ENCODE assay signal across 8 cellular contexts in genomic region chr12:2691340-2692111, GRCh38.
DNase-seq lines count a peak whose midpoint lies in the region; FAIRE-seq and TF ChIP-seq lines count a peak whose summit lies in the region.

No MANE protein-coding gene starts in this region.

- H3K4me3 ChIP-seq in HFF-Myc (replicated peaks; ENCODE audit: low read depth, low read length): peak overlapping the region; percentile 35

- no peak for TF ChIP-seq POLR2A in GM12891 (IDR thresholded peaks at IDR 0.05; ENCODE audit: low read depth, low read length)

- FAIRE-seq in GM12891 (lab: Jason Lieb, UNC): peak; percentile 54

- peak; percentile 70 for DNase-seq in GM12891 (ENCODE audit: insufficient read length, low spot score)
- DNase-seq in HFF-Myc (ENCODE audit: extremely low read depth, low read depth): no peak
- DNase-seq in NCI-H524 (lab: John Stamatoyannopoulos, UW): peak; percentile 24 to 49
- peak; percentile 43 for DNase-seq in activated gamma-delta T cell treated with anti-CD3 and anti-CD28 coated beads, Interleukin-2, amount 50 U/mL, for 16 hours (ENCODE audit: low read depth)
- DNase-seq in iPS-NIHi11 (ENCODE audit: low spot score): peak; percentile 76
- DNase-seq in stimulated activated CD4-positive, alpha-beta T cell treated with anti-CD3 and anti-CD28 coated beads, Interleukin-4, amount 100 ng/mL, for 48 hours (ENCODE audit: low read depth in 2 of 2): peak; percentile 22 to 29
- DNase-seq in NCI-H1048 (lab: John Stamatoyannopoulos, UW): no peak
- DNase-seq in NCI-H2196 (lab: John Stamatoyannopoulos, UW; ENCODE audit: unreplicated experiment): no peak

- TF ChIP-seq CTCF in HFF-Myc (IDR thresholded peaks at IDR 0.05; ENCODE audit: low read depth, low read length, missing control alignments): no peak

TF ChIP-seq in GM12891, 5 proteins besides CTCF, POLR2A, EP300 and RAD21:
- TF ChIP-seq TAF1 (IDR thresholded peaks at IDR 0.05; ENCODE audit: low read depth, low read length): no peak
- TF ChIP-seq POLR2AphosphoS5 (IDR thresholded peaks at IDR 0.05; ENCODE audit: low read depth, low read length): no peak
- TF ChIP-seq PAX5 (IDR thresholded peaks at IDR 0.05; ENCODE audit: insufficient read depth, low read length, severe bottlenecking): no peak
- TF ChIP-seq SPI1 (IDR thresholded peaks at IDR 0.05; ENCODE audit: low read depth, low read length): no peak

Comparison
In these comparisons a context has a peak if more than half of its experiments do, and no peak if none do; other contexts are left out.
1. DNase-seq: peak in GM12891 (single experiment), NCI-H524 (2 of 2), activated gamma-delta T cell treated with anti-CD3 and anti-CD28 coated beads, Interleukin-2, amount 50 U/mL, for 16 hours (single experiment), iPS-NIHi11 (single experiment) and stimulated activated CD4-positive, alpha-beta T cell treated with anti-CD3 and anti-CD28 coated beads, Interleukin-4, amount 100 ng/mL, for 48 hours (2 of 2); none in HFF-Myc (single experiment), NCI-H1048 (single experiment) and NCI-H2196 (single experiment).